ENCODE assay signal across 17 cellular contexts in the genomic region with DNA sequence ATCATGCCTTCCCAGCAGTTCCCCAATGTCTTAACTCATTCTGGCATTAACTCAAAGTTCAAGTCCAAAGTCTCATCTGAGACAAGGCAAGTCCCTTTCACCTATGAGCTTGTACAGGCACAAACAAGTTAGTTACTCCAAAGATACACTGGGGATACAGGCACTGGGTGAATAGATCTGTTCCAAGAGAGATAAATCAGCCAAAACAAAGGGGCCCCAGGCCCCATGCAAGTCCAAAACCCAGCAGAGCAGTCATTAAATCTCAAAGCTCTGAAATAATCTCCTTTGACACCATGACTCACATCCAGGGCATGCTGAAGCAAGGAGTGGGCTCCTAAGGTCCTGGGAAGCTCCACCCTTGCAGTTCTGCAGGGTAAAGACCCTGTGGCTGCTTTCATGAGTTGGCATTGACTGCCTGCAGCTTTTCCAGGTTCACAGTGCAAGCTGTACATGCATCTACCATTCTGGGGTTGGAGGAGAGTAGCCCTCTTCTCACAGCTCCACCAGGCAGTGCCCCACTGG.
DNase-seq lines count a peak whose midpoint lies in the region; ATAC-seq lines count a peak whose summit lies in the region.
"Had no signal": no experiment of that assay in that cellular context is flagged by ENCODE, and none has a peak within 500 bp of the region (broad histone marks: within the 10 kb centered on the region; RNA-seq: fewer than 3 reads in every experiment).

No MANE protein-coding gene starts in this region.

- DNase-seq in ELF-1 (ENCODE audit: low read depth, low spot score): peak; percentile 18
- peak; percentile 20 for DNase-seq in renal cortical epithelial cell (ENCODE audit: low read depth)
- no peak for DNase-seq in pons (ENCODE audit: low spot score)
- no peak for DNase-seq in LoVo (ENCODE audit: low spot score)
- DNase-seq: 8988T; CD4-positive, alpha-beta memory T cell; DMS153; DMS79 treated with DMSO at 0.1 percent for 48 hours; GDM1; HCEC 1CT; HFFc6; KBM-7 had no signal

- ATAC-seq in esophagus mucosa (peak; percentile 79), HG03095 (IDR thresholded peaks at IDR 0.05; ENCODE audit: unreplicated experiment) (no peak), HG03196 (IDR thresholded peaks at IDR 0.05; ENCODE audit: unreplicated experiment) (no peak)
- ATAC-seq: GM23338, HepG2 had no signal

Comparison
In these comparisons a context has a peak if more than half of its experiments do, and no peak if none do; other contexts are left out.
1. DNase-seq: peak in ELF-1 (single experiment) and renal cortical epithelial cell (single experiment); none in pons (single experiment) and LoVo (single experiment).